Comparison of ENCODE assay signal across 13 cellular contexts in genomic region chr6:136737343-136738177, GRCh38. TPM values are rescaled to one million over a fixed set of nuclear protein-coding genes. Genes with fewer than 3 reads are reported as not detected.
DNase-seq lines count a peak whose midpoint lies in the region; ATAC-seq, FAIRE-seq and TF ChIP-seq lines count a peak whose summit lies in the region.
"Had no signal": no experiment of that assay in that cellular context is flagged by ENCODE, and none has a peak within 500 bp of the region (broad histone marks: within the 10 kb centered on the region; RNA-seq: fewer than 3 reads in every experiment).

No MANE protein-coding gene starts in this region.

- under 1% methylated on average over 8 of the region's 8 CpGs for WGBS in K562 (ENCODE audit: insufficient coverage, low coverage, missing lambda C conversion rate)
- WGBS in sigmoid colon, 2 donors: 82 to 89% methylated on average over 8 of the region's 8 CpGs

- no peaks in the 10 kb centered on the region for H3K4me1 ChIP-seq in CD8-positive, alpha-beta memory T cell (ENCODE audit: insufficient read depth, low read length)
- peaks cover 7 to 61% of the 10 kb centered on the region in 2 experiments for H3K4me1 ChIP-seq in K562 (replicated peaks in 1 of 2; ENCODE audit: control insufficient read depth in 2 of 2, insufficient read depth in 2 of 2, low read length in 2 of 2)
- H3K4me1 ChIP-seq in cardiac muscle cell (ENCODE audit: low read depth): peaks cover 14% of the 10 kb centered on the region
- peaks cover 0 to 16% (median 2%) of the 10 kb centered on the region in 4 donors for H3K4me1 ChIP-seq in sigmoid colon

- peak overlapping the region; percentile 0 to 31; a peak in 3 of 4 replicates for H3K9ac ChIP-seq in K562 (ENCODE audit: insufficient read depth in 1 of 2, low read depth in 2 of 2, low read length in 2 of 2)

- no TSS peak for BruUV-seq in K562 (replicated peaks; lab: Mats Ljungman, UMichigan)

- no peak for DNase-seq in CD8-positive, alpha-beta memory T cell
- DNase-seq in K562 (ENCODE audit: extremely low read depth in 1 of 4, low spot score in 3 of 4): peak; percentile 55 to 90 (median 69)
- peak; percentile 9 to 93 for DNase-seq in cardiac muscle cell (ENCODE audit: low read depth in 1 of 2, low spot score in 1 of 2)
- DNase-seq in sigmoid colon: peak; percentile 76
- DNase-seq in COLO829 (ENCODE audit: low spot score): no peak
- DNase-seq in activated CD8-positive, alpha-beta memory T cell treated with anti-CD3 and anti-CD28 coated beads, Interleukin-2, amount 50 U/mL, for 48 hours: no peak
- no peak for DNase-seq in HPDE6-E6E7 (ENCODE audit: extremely low spot score)
- no peak for DNase-seq in ecto neural progenitor cell (ENCODE audit: low spot score)
- DNase-seq: activated naive CD4-positive, alpha-beta T cell had no signal

- no peaks in the 10 kb centered on the region for H3K9me1 ChIP-seq in K562 (ENCODE audit: control insufficient read depth, insufficient read depth, low read length)

- in situ Hi-C loops in K562 (cut with MboI): no loop called here

- peak; percentile 83 for ATAC-seq in K562
- ATAC-seq: WTC11 had no signal

- no peaks in the 10 kb centered on the region for H3K27me3 ChIP-seq in CD8-positive, alpha-beta memory T cell (ENCODE audit: insufficient read depth, low read length, poor library complexity, severe bottlenecking)
- H3K27me3 ChIP-seq in K562 (ENCODE audit: control insufficient read depth in 2 of 2, insufficient read depth in 2 of 2, low read length in 2 of 2) (no peaks in the 10 kb centered on the region), cardiac muscle cell (no peaks in the 10 kb centered on the region), sigmoid colon (no peaks in the 10 kb centered on the region)

- H3K9me3 Mint-ChIP-seq in CD8-positive, alpha-beta memory T cell: no peaks in the 10 kb centered on the region
- H3K9me3 Mint-ChIP-seq: WTC11 had no signal

- TF ChIP-seq CTCF in K562 (IDR thresholded peaks at IDR 0.05 in 2 of 3, conservative IDR thresholded peaks at IDR 0.05 in 1 of 3; ENCODE audit: insufficient read depth in 2 of 3, low read depth in 1 of 3, low read length in 3 of 3) (no peak), cardiac muscle cell (IDR thresholded peaks at IDR 0.05; ENCODE audit: low read depth, low read length) (no peak), sigmoid colon (IDR thresholded peaks at IDR 0.05) (no peak)

- H2AFZ ChIP-seq in K562 (ENCODE audit: low read depth, low read length): peak overlapping the region; percentile 53

- H3K27ac ChIP-seq in CD8-positive, alpha-beta memory T cell (ENCODE audit: low read depth, low read length): peak overlapping the region; percentile 22
- H3K27ac ChIP-seq in K562 (ENCODE audit: extremely low read depth, low read depth, low read length): peak overlapping the region; percentile 73
- no peak overlapping the region for H3K27ac ChIP-seq in cardiac muscle cell
- H3K27ac ChIP-seq in sigmoid colon: peak overlapping the region; percentile 7 to 65 (median 56)
- H3K27ac ChIP-seq: C4-2B, epithelial cell of prostate had no signal

- no peak overlapping the region for H3K4me3 Mint-ChIP-seq in CD8-positive, alpha-beta memory T cell
- H3K4me3 Mint-ChIP-seq: WTC11 had no signal

- no peaks in the 10 kb centered on the region for H3K36me3 ChIP-seq in CD8-positive, alpha-beta memory T cell (ENCODE audit: insufficient read depth, low read length)
- H3K36me3 ChIP-seq in K562 (ENCODE audit: control insufficient read depth, insufficient read depth, low read length) (no peaks in the 10 kb centered on the region; the same call in 2 of the 3 replicates), cardiac muscle cell (no peaks in the 10 kb centered on the region), sigmoid colon (no peaks in the 10 kb centered on the region)

- H4K20me1 ChIP-seq in K562 (replicated peaks; ENCODE audit: control insufficient read depth, insufficient read depth, low read length): no peaks in the 10 kb centered on the region

- peak; percentile 74 for FAIRE-seq in K562 (lab: Jason Lieb, UNC)
- FAIRE-seq: urothelium cell line had no signal

- peaks cover 57 to 78% (median 71%) of the 10 kb centered on the region in 3 donors for H3K4me1 Mint-ChIP-seq in CD8-positive, alpha-beta memory T cell

- TF ChIP-seq POLR2A in K562 (conservative IDR thresholded peaks at IDR 0.05) (no peak), sigmoid colon (IDR thresholded peaks at IDR 0.05) (no peak)

- CTCF ChIA-PET in CD8-positive, alpha-beta memory T cell (lab: Charles Lee): interaction anchor here (1.4 to 9.6 kb wide), 4 partner anchors 18 to 93 kb away, joined by 4 to 77 read pairs (median 8); partner anchors contain the start of gene MAP3K5
- CTCF ChIA-PET in K562 (lab: Yijun Ruan, JAX; ENCODE audit: low intra/inter-chr PET ratio): no interaction called here

- intact Hi-C loops in K562 (cut with micrococcal nuclease): loop anchor here (5.0 kb wide), 1 partner anchor 95 kb away; no protein-coding TSS in a partner anchor
- intact Hi-C loops in sigmoid colon (cut with DNase I): no loop called here

- H3K27me3 Mint-ChIP-seq in CD8-positive, alpha-beta memory T cell: no peaks in the 10 kb centered on the region

- H3K36me3 Mint-ChIP-seq in CD8-positive, alpha-beta memory T cell: peaks cover 0 to 3% (median 2%) of the 10 kb centered on the region in 3 donors
- H3K36me3 Mint-ChIP-seq: WTC11 had no signal

- H3K9me3 ChIP-seq in CD8-positive, alpha-beta memory T cell (ENCODE audit: low read length): no peaks in the 10 kb centered on the region
- H3K9me3 ChIP-seq in K562 (replicated peaks; ENCODE audit: control insufficient read depth, insufficient read depth, low read depth, low read length): peaks cover 6% of the 10 kb centered on the region; the same call in 1 of the 2 replicates
- H3K9me3 ChIP-seq in cardiac muscle cell (ENCODE audit: low read depth): no peaks in the 10 kb centered on the region
- H3K9me3 ChIP-seq in sigmoid colon: no peaks in the 10 kb centered on the region

- peaks cover 91% of the 10 kb centered on the region for H3K79me2 ChIP-seq in K562 (ENCODE audit: control insufficient read depth, insufficient read depth, low read length)

- H3K27ac Mint-ChIP-seq in CD8-positive, alpha-beta memory T cell: peak overlapping the region in 2 of 8 donors; percentile 18 to 33
- H3K27ac Mint-ChIP-seq: WTC11 had no signal

- H3K4me3 ChIP-seq in CD8-positive, alpha-beta memory T cell (ENCODE audit: low read length): no peak overlapping the region
- H3K4me3 ChIP-seq in K562 (0 out of 2 replicates have a peak overlapping the region, but pooled peaks have one; percentile 2), cardiac muscle cell (no peak overlapping the region), sigmoid colon (no peak overlapping the region)

- POLR2A ChIA-PET in CD8-positive, alpha-beta memory T cell (lab: Charles Lee): no interaction called here
- POLR2A ChIA-PET in K562 (lab: Yijun Ruan, JAX): interaction anchor here (0.7 to 2.4 kb wide), 5 partner anchors 12 to 85 kb away, joined by 3 to 5 read pairs (median 3); no protein-coding TSS in a partner anchor

- no peak; a peak in 1 of 4 replicates for TF ChIP-seq RAD21 in K562 (CRISPR knock-in tag; conservative IDR thresholded peaks at IDR 0.05 in 1 of 2, IDR thresholded peaks at IDR 0.05 in 1 of 2)

- H3K4me2 ChIP-seq in K562 (ENCODE audit: insufficient read depth, low read length): peak overlapping the region; percentile 76

- peak; percentile 88 for TF ChIP-seq EP300 in K562 (IDR thresholded peaks at IDR 0.05; ENCODE audit: low read length)
- TF ChIP-seq EP300 in sigmoid colon (IDR thresholded peaks at IDR 0.05): no peak

TF ChIP-seq in K562, 482 proteins besides CTCF, POLR2A, EP300 and RAD21 (continues in another document):
- TF ChIP-seq MAZ (CRISPR knock-in tag; conservative IDR thresholded peaks at IDR 0.05 in 1 of 2, IDR thresholded peaks at IDR 0.05 in 1 of 2) (peak; percentile 34 to 47; a peak in 2 of 4 replicates), CREB1 (IDR thresholded peaks at IDR 0.05) (no peak), CREB1 (CRISPR knock-in tag; IDR thresholded peaks at IDR 0.05) (no peak), PTTG1 (tag; IDR thresholded peaks at IDR 0.05; ENCODE audit: low read depth) (no peak), FOXJ3 (CRISPR knock-in tag; IDR thresholded peaks at IDR 0.05) (no peak), TBL1XR1 (IDR thresholded peaks at IDR 0.05; ENCODE audit: low read length in 2 of 2) (no peak)

RNA-seq across cellular contexts. Expression of gene MAP3K5, which starts 54.7 kb away (rescaled TPM):
- 10 to 100 TPM; 12.6 to 12.9 TPM for total RNA-seq in CD8-positive, alpha-beta memory T cell
- polyA plus RNA-seq in CD8-positive, alpha-beta memory T cell: 19.9 TPM
- 17.0 and 33.7 TPM in 2 replicates for total RNA-seq in K562 (2011; cell fraction: chromatin; rRNA removed; ENCODE audit: low replicate concordance)
- 7.8 and 10.1 TPM in 2 replicates for total RNA-seq in K562 (2011; cell fraction: nucleolus; rRNA removed)
- 10.5 and 10.6 TPM in 2 replicates for total RNA-seq in K562 (2011; cell fraction: nucleoplasm; rRNA removed)
- 10.4 and 11.6 TPM in 2 replicates for total RNA-seq in K562 (2014; rRNA removed)
- 12.7 and 15.3 TPM in 2 replicates for total RNA-seq in K562 (2014; rRNA removed; fragmentation: Illumina TruSeq; extraction: Trizol)
- 9.2 and 9.9 TPM in 2 replicates for total RNA-seq in K562 (2015; rRNA removed; fragmentation: Illumina TruSeq; extraction: Trizol)
- total RNA-seq in K562 (2021): 11.7 and 13.0 TPM in 2 replicates
- polyA plus RNA-seq in K562 (2011; rRNA removed): 7.9 and 9.1 TPM in 2 replicates
- 2.1 and 3.6 TPM in 2 replicates for polyA plus RNA-seq in K562 (2011; cell fraction: cytosol; rRNA removed)
- polyA plus RNA-seq in K562 (2011; cell fraction: nucleus; rRNA removed): 6.2 and 8.7 TPM in 2 replicates
- polyA plus RNA-seq in K562 (2012): 6.6 and 6.7 TPM in 2 replicates
- polyA plus RNA-seq in K562 (2014; fragmentation: Illumina TruSeq; extraction: Trizol): 8.6 and 10.4 TPM in 2 replicates
- 1 to 10 TPM; 2.2 to 3.3 TPM for polyA plus RNA-seq in K562 (2014; fragmentation: Nextera tagmentation; extraction: Ambion mirVana)
- polyA plus RNA-seq in K562 (2014; rRNA removed): 6.9 and 7.3 TPM in 2 replicates
- 13.9 and 23.8 TPM in 2 replicates for polyA minus RNA-seq in K562 (2011; rRNA and poly(A)+ RNA removed)
- polyA minus RNA-seq in K562 (2011; cell fraction: cytosol; rRNA and poly(A)+ RNA removed): 5.1 and 5.8 TPM in 2 replicates
- polyA minus RNA-seq in K562 (2011; cell fraction: nucleus; rRNA and poly(A)+ RNA removed): 9.0 and 19.5 TPM in 2 replicates
- total RNA-seq in cardiac muscle cell: 1.4 and 3.0 TPM in 2 replicates
- polyA plus RNA-seq in cardiac muscle cell: 2.8 and 3.3 TPM in 2 replicates
- 10 to 100 TPM in 2 of 4 donors, 1 to 10 TPM in 2; 8.9 to 17.8 (median 10.3) TPM for total RNA-seq in sigmoid colon
- 10 to 100 TPM in 1 of 3 donors, 1 to 10 TPM in 2; 7.4 to 11.4 (median 8.6) TPM for polyA plus RNA-seq in sigmoid colon

Comparison
In these comparisons a context has a peak if more than half of its experiments do, and no peak if none do; other contexts are left out.
1. DNase-seq: peak in K562 (4 of 4), cardiac muscle cell (2 of 2) and sigmoid colon (single experiment); none in CD8-positive, alpha-beta memory T cell (0 of 5), COLO829 (single experiment), activated CD8-positive, alpha-beta memory T cell treated with anti-CD3 and anti-CD28 coated beads, Interleukin-2, amount 50 U/mL, for 48 hours (single experiment), HPDE6-E6E7 (single experiment) and ecto neural progenitor cell (single experiment).